In the genomic region with DNA sequence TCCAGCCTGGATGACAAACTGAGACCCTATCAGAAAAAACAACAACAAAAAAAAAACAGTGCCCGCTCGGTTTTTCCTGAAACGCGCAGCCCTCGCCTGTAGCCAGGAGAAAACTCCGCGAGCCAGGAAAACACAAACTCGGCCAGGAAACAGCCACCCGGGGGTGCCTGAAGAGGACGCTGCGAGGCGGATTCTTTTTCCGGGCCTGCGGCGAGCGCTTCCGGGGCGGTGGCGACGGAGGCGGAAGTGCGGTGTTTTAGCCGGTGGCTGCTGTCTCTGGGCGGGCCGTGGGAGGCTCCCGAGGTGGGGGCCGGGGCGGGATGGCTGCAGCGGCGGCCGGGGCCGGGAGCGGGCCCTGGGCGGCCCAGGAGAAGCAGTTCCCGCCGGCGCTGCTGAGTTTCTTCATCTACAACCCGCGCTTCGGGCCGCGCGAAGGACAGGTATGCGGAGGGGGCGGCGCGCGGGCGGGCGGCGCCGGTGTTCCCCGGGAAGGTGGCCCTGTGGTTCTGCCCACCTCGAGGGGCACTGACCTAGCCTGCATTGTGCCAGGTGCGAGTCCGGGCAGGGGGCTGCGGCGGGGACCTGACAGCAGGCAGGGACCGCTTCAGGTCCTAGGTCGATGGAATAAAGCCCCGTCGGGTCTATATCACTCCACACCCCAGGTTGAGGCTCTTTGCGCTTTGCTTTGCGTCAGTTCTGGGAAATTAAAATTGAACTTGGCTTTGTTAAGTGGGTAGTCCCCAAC, we compare ENCODE assay signal across 8 cellular contexts. TPM values are rescaled to one million over a fixed set of nuclear protein-coding genes. Genes with fewer than 3 reads are reported as not detected.
DNase-seq lines count a peak whose midpoint lies in the region; ATAC-seq and TF ChIP-seq lines count a peak whose summit lies in the region.
"Not testable (repeated sequence)": the region's sequence is repeated elsewhere in the genome, so short reads cannot be mapped to it uniquely, and the experiment has no call there.

A gene (plus strand): TSS at position 254 of the 745 bp plus-strand sequence. CDS start 67 bp downstream, at position 321.

- DNase-seq in EH (ENCODE audit: low read depth) (peak; percentile 50), SIG-M5 treated with dmso at 0.1 percent for 504 hours (lab: John Stamatoyannopoulos, UW; ENCODE audit: unreplicated experiment) (peak; percentile 26), fibroblast of the aortic adventitia (ENCODE audit: low read depth) (peak; percentile 26), nephron progenitor cell (peak; percentile 62)
- DNase-seq in activated T-helper 9 cell treated with anti-CD3 and anti-CD28 coated beads, Interleukin-2, amount 50 U/mL, for 16 hours (ENCODE audit: low read depth) = peak; percentile 59
- DNase-seq in stimulated activated naive B cell treated with anti-CD40 and anti-IgM and Interleukin-4, amounts not matched to agents 10 μg/mL and 1 μg/mL and 100 μg/mL, for 72 hours = peak; percentile 20

- H3K36me3 Mint-ChIP-seq in nephron progenitor cell (ENCODE audit: low read depth); stimulated activated naive B cell treated with anti-CD40 and anti-IgM and Interleukin-4, amounts not matched to agents 10 μg/mL and 1 μg/mL and 100 μg/mL, for 72 hours: not testable (repeated sequence)

- TF ChIP-seq EP300 in Ishikawa (IDR thresholded peaks at IDR 0.05; ENCODE audit: borderline replicate concordance) = not testable (repeated sequence)

- TF ChIP-seq RAD21 in Ishikawa (IDR thresholded peaks at IDR 0.05; ENCODE audit: low read depth) = not testable (repeated sequence)

- peak; percentile 23 for TF ChIP-seq CTCF in fibroblast of the aortic adventitia (IDR thresholded peaks at IDR 0.05; ENCODE audit: insufficient read depth, low read length)
- TF ChIP-seq CTCF in nephron progenitor cell (IDR thresholded peaks at IDR 0.05) = not testable (repeated sequence)

- H3K27me3 Mint-ChIP-seq in nephron progenitor cell (ENCODE audit: low read depth, poor library complexity) = peaks cover 16% of the 10 kb centered on the region
- H3K27me3 Mint-ChIP-seq in stimulated activated naive B cell treated with anti-CD40 and anti-IgM and Interleukin-4, amounts not matched to agents 10 μg/mL and 1 μg/mL and 100 μg/mL, for 72 hours = not testable (repeated sequence)

- H3K4me1 Mint-ChIP-seq in nephron progenitor cell; stimulated activated naive B cell treated with anti-CD40 and anti-IgM and Interleukin-4, amounts not matched to agents 10 μg/mL and 1 μg/mL and 100 μg/mL, for 72 hours: not testable (repeated sequence)

- H3K9me3 Mint-ChIP-seq in nephron progenitor cell; stimulated activated naive B cell treated with anti-CD40 and anti-IgM and Interleukin-4, amounts not matched to agents 10 μg/mL and 1 μg/mL and 100 μg/mL, for 72 hours: not testable (repeated sequence)

- ATAC-seq in GM21717 (IDR thresholded peaks at IDR 0.05; ENCODE audit: unreplicated experiment) = peak; percentile 85
- ATAC-seq in stimulated activated naive B cell treated with anti-CD40 and anti-IgM and Interleukin-4, amounts not matched to agents 10 μg/mL and 1 μg/mL and 100 μg/mL, for 72 hours (replicated peaks) = peak; percentile 94 to 96

- H3K4me3 ChIP-seq in fibroblast of the aortic adventitia (ENCODE audit: low read depth, low read length) = peak within 1 kb of the TSS; percentile 55

- H3K27ac Mint-ChIP-seq in nephron progenitor cell = not testable (repeated sequence)
- H3K27ac Mint-ChIP-seq in stimulated activated naive B cell treated with anti-CD40 and anti-IgM and Interleukin-4, amounts not matched to agents 10 μg/mL and 1 μg/mL and 100 μg/mL, for 72 hours = peak within 1 kb of the TSS; percentile 94

- peak within 1 kb of the TSS; percentile 87 for H3K4me3 Mint-ChIP-seq in nephron progenitor cell
- peak within 1 kb of the TSS; percentile 85 to 90 for H3K4me3 Mint-ChIP-seq in stimulated activated naive B cell treated with anti-CD40 and anti-IgM and Interleukin-4, amounts not matched to agents 10 μg/mL and 1 μg/mL and 100 μg/mL, for 72 hours

TF ChIP-seq in Ishikawa, 13 proteins besides CTCF, POLR2A, EP300 and RAD21:
- peak; percentile 35; the same call in 1 of the 2 replicates for TF ChIP-seq TAF1 (IDR thresholded peaks at IDR 0.05; ENCODE audit: low read depth)
TF ChIP-seq in Ishikawa: peak in this region for 1; not testable (repeated sequence) for 12.

RNA-seq across cellular contexts. Expression of the gene that starts here (rescaled TPM):
- 24.3 and 67.5 TPM in 2 replicates for total RNA-seq in fibroblast of the aortic adventitia (ENCODE audit: low replicate concordance)

Comparison
In these comparisons a context has a peak if more than half of its experiments do, and no peak if none do; other contexts are left out.
1. Peak in every context shown above with its lines: DNase-seq, ATAC-seq and H3K4me3 ChIP-seq.